In the genomic region with DNA sequence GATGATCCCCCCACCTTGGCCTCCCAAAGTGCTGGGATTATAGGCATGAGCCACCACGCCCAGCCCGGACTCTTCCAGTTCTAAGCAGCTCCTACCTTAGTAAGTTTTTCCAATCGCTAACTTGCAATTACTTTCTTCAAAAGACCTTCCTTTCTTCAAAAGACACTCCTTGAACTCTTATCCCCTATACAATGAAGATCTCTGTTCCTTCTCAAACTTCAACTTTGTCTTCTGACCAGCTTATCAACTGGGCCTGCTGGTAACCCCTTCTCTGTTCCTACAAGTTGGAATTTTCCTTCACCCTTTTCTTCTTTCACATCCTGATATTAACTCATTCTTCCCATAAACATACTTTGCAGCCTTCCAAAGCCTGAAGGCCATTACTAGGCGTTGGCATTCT, we compare ENCODE assay signal across 1 cellular context.
A peak's percentile ranks its signal among the peaks of the same experiment; 100 is the strongest.
TF ChIP-seq lines count a peak whose summit lies in the region.

No MANE protein-coding gene starts in this region.

TF ChIP-seq in K562, 482 proteins besides CTCF, POLR2A, EP300 and RAD21 (continued from another document):
- TF ChIP-seq HBP1 (CRISPR knock-in tag; IDR thresholded peaks at IDR 0.05) = no peak
- TF ChIP-seq KLF16 (IDR thresholded peaks at IDR 0.05) = no peak
- no peak for TF ChIP-seq RBM25 (IDR thresholded peaks at IDR 0.05; ENCODE audit: low read depth, low read length, severe bottlenecking)
- TF ChIP-seq, protein P1, sequence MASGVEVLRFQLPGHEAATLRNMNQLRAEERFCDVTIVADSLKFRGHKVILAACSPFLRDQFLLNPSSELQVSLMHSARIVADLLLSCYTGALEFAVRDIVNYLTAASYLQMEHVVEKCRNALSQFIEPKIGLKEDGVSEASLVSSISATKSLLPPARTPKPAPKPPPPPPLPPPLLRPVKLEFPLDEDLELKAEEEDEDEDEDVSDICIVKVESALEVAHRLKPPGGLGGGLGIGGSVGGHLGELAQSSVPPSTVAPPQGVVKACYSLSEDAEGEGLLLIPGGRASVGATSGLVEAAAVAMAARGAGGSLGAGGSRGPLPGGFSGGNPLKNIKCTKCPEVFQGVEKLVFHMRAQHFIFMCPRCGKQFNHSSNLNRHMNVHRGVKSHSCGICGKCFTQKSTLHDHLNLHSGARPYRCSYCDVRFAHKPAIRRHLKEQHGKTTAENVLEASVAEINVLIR (CRISPR knock-in tag; IDR thresholded peaks at IDR 0.05) = no peak
- TF ChIP-seq CXXC5 (CRISPR knock-in tag; IDR thresholded peaks at IDR 0.05) = 0 out of 2 replicates have a peak, but pooled peaks have one; percentile 7
- TF ChIP-seq ZFPM2 (CRISPR knock-in tag; IDR thresholded peaks at IDR 0.05) = no peak
